Comparison of ENCODE assay signal across 34 cellular contexts in the genomic region with DNA sequence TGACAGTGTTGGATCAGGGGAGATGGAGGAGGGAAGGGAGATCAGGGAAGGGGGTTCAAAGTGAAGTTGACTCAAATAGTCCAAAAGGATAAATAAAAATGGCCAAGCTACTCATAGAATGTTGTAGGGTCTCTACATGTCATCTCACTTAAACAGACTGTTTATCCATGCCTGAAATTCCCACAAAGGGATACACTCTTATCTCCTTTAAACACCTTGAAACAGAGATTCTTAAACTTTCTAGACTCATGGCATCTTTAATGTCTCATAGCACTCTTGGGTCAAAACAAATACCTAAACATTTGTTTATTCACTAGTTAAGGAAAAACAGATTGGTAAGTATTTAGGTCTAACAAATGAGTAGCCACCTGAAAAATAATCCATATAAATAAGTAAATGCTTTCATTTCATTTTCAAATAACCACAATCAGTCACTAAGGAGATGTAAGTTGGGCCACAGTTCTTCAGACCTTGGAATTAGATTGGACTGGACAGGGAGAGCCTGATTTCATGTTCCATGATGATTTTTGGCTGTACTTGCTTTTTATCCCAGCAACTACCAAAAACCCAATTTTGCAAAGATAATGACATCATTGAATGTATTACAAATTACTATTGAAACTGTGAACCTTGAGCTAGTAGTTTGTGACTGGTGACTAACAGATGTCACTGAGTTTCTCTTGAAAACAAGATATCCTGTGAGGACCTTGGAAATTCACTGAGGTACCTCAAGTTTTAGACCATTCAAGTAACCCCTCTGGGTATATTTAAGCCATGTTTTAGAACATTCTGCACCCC.
"Had no signal": no experiment of that assay in that cellular context is flagged by ENCODE, and none has a peak within 500 bp of the region (broad histone marks: within the 10 kb centered on the region; RNA-seq: fewer than 3 reads in every experiment).

No MANE protein-coding gene starts in this region.

- H3K4me1 ChIP-seq: SJCRH30 had no signal

- H3K36me3 ChIP-seq: MG63, SJCRH30 had no signal

- H3K9me3 ChIP-seq: MG63, SJCRH30 had no signal

- ATAC-seq: Panc1, Right ventricle myocardium inferior, SK-N-SH treated with all-trans-retinoic acid at 6 μM for 48 hours, T-cell had no signal

- H3K4me2 ChIP-seq: PC-9 had no signal

- H3K27me3 ChIP-seq: SJCRH30 had no signal

- H3K27ac ChIP-seq: PC-9, RWPE1, SJCRH30, SK-N-MC had no signal

- H3K4me3 ChIP-seq: MG63, PC-9, SJCRH30, SK-N-MC had no signal

- H2AFZ ChIP-seq: PC-9 had no signal

- DNase-seq: Kasumi-1; MG63; NCI-H1048; NCI-H1092 treated with DMSO at 0.1 percent for 48 hours; NCI-H1105 treated with DMSO at 0.1 percent for 48 hours; NCI-H1417; NCI-H1436; NCI-H146; NCI-H1694; NCI-H187; NCI-H1930; NCI-H2029 treated with DMSO at 0.1 percent for 48 hours; NCI-H2081 treated with DMSO at 0.1 percent for 48 hours; NCI-H2107; NCI-H2171; NCI-H226; NCI-H446 treated with DMSO at 0.1 percent for 48 hours; NCI-H510A; NCI-H524; NCI-H526; NCI-H69; NCI-H748 treated with DMSO at 0.1 percent for 48 hours; NCI-H82; NK-92 treated with Interleukin-12 subunit alpha and Interleukin-12 subunit beta, amount 100 ng/mL, for 24 hours; PC-9; SHP77; SIG-M5; SJCRH30; T-cell had no signal
